Comparison of ENCODE assay signal across 18 cellular contexts in genomic region chr7:30863694-30864011, GRCh38. TPM values are rescaled to one million over a fixed set of nuclear protein-coding genes. Genes with fewer than 3 reads are reported as not detected.
DNase-seq lines count a peak whose midpoint lies in the region; ATAC-seq and TF ChIP-seq lines count a peak whose summit lies in the region.
"Had no signal": no experiment of that assay in that cellular context is flagged by ENCODE, and none has a peak within 500 bp of the region (broad histone marks: within the 10 kb centered on the region; RNA-seq: fewer than 3 reads in every experiment).

No MANE protein-coding gene starts in this region.

- H3K27me3 ChIP-seq in muscle layer of colon (ENCODE audit: control insufficient read depth in 1 of 2, insufficient read depth in 2 of 2, low read length in 2 of 2) (no peaks in the 10 kb centered on the region), thyroid gland (no peaks in the 10 kb centered on the region)
- H3K27me3 ChIP-seq in CD8-positive, alpha-beta T cell (ENCODE audit: insufficient read depth, low read length), result no peaks in the 10 kb centered on the region
- H3K27me3 ChIP-seq: cardiac muscle cell had no signal

- H3K36me3 ChIP-seq in muscle layer of colon (ENCODE audit: insufficient read depth, low read length), result peaks cover 7% of the 10 kb centered on the region
- no peaks in the 10 kb centered on the region for H3K36me3 ChIP-seq in thyroid gland
- no peaks in the 10 kb centered on the region for H3K36me3 ChIP-seq in CD8-positive, alpha-beta T cell (ENCODE audit: insufficient read depth, low read length)
- H3K36me3 ChIP-seq: cardiac muscle cell had no signal

- no peak for TF ChIP-seq CTCF in thyroid gland (IDR thresholded peaks at IDR 0.05)
- TF ChIP-seq CTCF in CD8-positive, alpha-beta T cell (IDR thresholded peaks at IDR 0.05), result no peak

- DNase-seq in GM03348 (ENCODE audit: low spot score) (peak; percentile 57), dedifferentiated amniotic fluid mesenchymal stem cell (ENCODE audit: extremely low spot score) (peak; percentile 27), thyroid gland (peak; percentile 29 to 32)
- no peak for DNase-seq in CD8-positive, alpha-beta T cell
- DNase-seq: DND-41; GM23248; NCI-H1105 treated with DMSO at 0.1 percent for 48 hours; NK-92 treated with Interleukin-12 subunit alpha and Interleukin-12 subunit beta, amount 100 ng/mL, for 24 hours; SHP77; stimulated activated CD4-positive, alpha-beta T cell treated with anti-CD3 and anti-CD28 coated beads, Interleukin-12 subunit alpha, Interleukin-12 subunit beta, amount 100 ng/mL, for 4 hours; stimulated activated naive CD8-positive, alpha-beta T cell treated with anti-CD3 and anti-CD28 coated beads, Interleukin-15, amount 100 ng/mL, for 72 hours; T-helper 2 cell had no signal

- H3K36me3 Mint-ChIP-seq in CD8-positive, alpha-beta T cell, result no peaks in the 10 kb centered on the region

- H3K9me3 ChIP-seq in muscle layer of colon (ENCODE audit: low read length) (no peaks in the 10 kb centered on the region), thyroid gland (no peaks in the 10 kb centered on the region)
- no peaks in the 10 kb centered on the region for H3K9me3 ChIP-seq in CD8-positive, alpha-beta T cell (ENCODE audit: low read length)

- H3K4me3 ChIP-seq in muscle layer of colon (ENCODE audit: low read depth in 1 of 2, low read length in 2 of 2) (no peak overlapping the region), thyroid gland (replicated peaks in 1 of 3) (no peak overlapping the region)
- H3K4me3 ChIP-seq in CD8-positive, alpha-beta T cell (ENCODE audit: low read depth, low read length), result no peak overlapping the region
- H3K4me3 ChIP-seq: cardiac muscle cell, GM23248 had no signal

- no peaks in the 10 kb centered on the region for H3K4me1 Mint-ChIP-seq in CD8-positive, alpha-beta T cell (ENCODE audit: low read depth)
- H3K4me1 Mint-ChIP-seq: stimulated activated naive CD8-positive, alpha-beta T cell treated with anti-CD3 and anti-CD28 coated beads, Interleukin-15, amount 100 ng/mL, for 72 hours had no signal

- ATAC-seq in GM18868 (IDR thresholded peaks at IDR 0.05; ENCODE audit: unreplicated experiment) (no peak), GM21360 (IDR thresholded peaks at IDR 0.05; ENCODE audit: unreplicated experiment) (no peak)
- ATAC-seq in CD8-positive, alpha-beta T cell, result no peak
- ATAC-seq: activated CD4-positive, CD25-positive, alpha-beta regulatory T cell treated with anti-CD3 and anti-CD28 coated beads, Interleukin-2, amount 50 U/mL, for 24 hours; stimulated activated naive CD8-positive, alpha-beta T cell treated with anti-CD3 and anti-CD28 coated beads, Interleukin-15, amount 100 ng/mL, for 72 hours had no signal

- POLR2A ChIA-PET in CD8-positive, alpha-beta T cell (lab: Charles Lee), result no interaction called here

- H3K4me1 ChIP-seq in muscle layer of colon (ENCODE audit: insufficient read depth, low read length), result peaks cover 36% of the 10 kb centered on the region
- H3K4me1 ChIP-seq in thyroid gland, result peaks cover 21 to 38% of the 10 kb centered on the region in 2 donors
- no peaks in the 10 kb centered on the region for H3K4me1 ChIP-seq in CD8-positive, alpha-beta T cell (ENCODE audit: insufficient read depth, low read length)

- H3K9ac ChIP-seq in muscle layer of colon (ENCODE audit: low read length), result no peak overlapping the region
- H3K9ac ChIP-seq: GM23248 had no signal

- WGBS in thyroid gland, 2 donors, result 4 to 18% methylated on average over 4 of the region's 4 CpGs

- H3K27ac Mint-ChIP-seq in CD8-positive, alpha-beta T cell, result no peak overlapping the region
- H3K27ac Mint-ChIP-seq: stimulated activated naive CD8-positive, alpha-beta T cell treated with anti-CD3 and anti-CD28 coated beads, Interleukin-15, amount 100 ng/mL, for 72 hours had no signal

- intact Hi-C loops in thyroid gland (cut with DNase I), result no loop called here
- intact Hi-C loops in CD8-positive, alpha-beta T cell (cut with DNase I, micrococcal nuclease), result no loop called here

- H3K27ac ChIP-seq in muscle layer of colon (ENCODE audit: low read depth, low read length) (peak overlapping the region; percentile 20), thyroid gland (peak overlapping the region; percentile 26 to 92 (median 59))
- H3K27ac ChIP-seq in CD8-positive, alpha-beta T cell (ENCODE audit: low read depth, low read length), result no peak overlapping the region
- H3K27ac ChIP-seq: C4-2B, cardiac muscle cell, GM23248 had no signal

- no peaks in the 10 kb centered on the region for H3K27me3 Mint-ChIP-seq in CD8-positive, alpha-beta T cell (ENCODE audit: low read depth)
- H3K27me3 Mint-ChIP-seq: stimulated activated naive CD8-positive, alpha-beta T cell treated with anti-CD3 and anti-CD28 coated beads, Interleukin-15, amount 100 ng/mL, for 72 hours had no signal

- CTCF ChIA-PET in CD8-positive, alpha-beta T cell (lab: Charles Lee), result interaction anchor here (0.6 kb wide), 1 partner anchor 19 kb away, joined by 3 read pairs; no protein-coding TSS in a partner anchor

- no peak overlapping the region for H3K4me3 Mint-ChIP-seq in CD8-positive, alpha-beta T cell
- H3K4me3 Mint-ChIP-seq: stimulated activated naive CD8-positive, alpha-beta T cell treated with anti-CD3 and anti-CD28 coated beads, Interleukin-15, amount 100 ng/mL, for 72 hours had no signal

- no peak for TF ChIP-seq POLR2A in thyroid gland (IDR thresholded peaks at IDR 0.05)

- H3K9me3 Mint-ChIP-seq in CD8-positive, alpha-beta T cell, result no peaks in the 10 kb centered on the region
- H3K9me3 Mint-ChIP-seq: stimulated activated naive CD8-positive, alpha-beta T cell treated with anti-CD3 and anti-CD28 coated beads, Interleukin-15, amount 100 ng/mL, for 72 hours had no signal

RNA-seq across cellular contexts. Expression of gene AQP1, which starts 48.0 kb away (rescaled TPM):
- total RNA-seq in thyroid gland, result 100 to 1,000 TPM in 2 of 4 donors, 10 to 100 TPM in 2; 48.7 to 231 (median 134) TPM
- under 1 TPM in 1 of 2 experiments, not detected in 1; 0.39 TPM for total RNA-seq in CD8-positive, alpha-beta T cell

Comparison
In these comparisons a context has a peak if more than half of its experiments do, and no peak if none do; other contexts are left out.
1. DNase-seq: peak in GM03348 (single experiment), dedifferentiated amniotic fluid mesenchymal stem cell (single experiment) and thyroid gland (2 of 2); none in CD8-positive, alpha-beta T cell (0 of 7).
2. RNA of gene AQP1, which starts 48.0 kb away (total RNA-seq): 48.7 to 231 TPM in thyroid gland; 0.39 TPM in CD8-positive, alpha-beta T cell; every median in the first group is over 10 times any median in the second.